23 cellular contexts compared by ENCODE assay signal in genomic region chr4:73751830-73752229, GRCh38. TPM values are rescaled to one million over a fixed set of nuclear protein-coding genes. Genes with fewer than 3 reads are reported as not detected.
DNase-seq lines count a peak whose midpoint lies in the region; ATAC-seq, FAIRE-seq and TF ChIP-seq lines count a peak whose summit lies in the region.
"Had no signal": no experiment of that assay in that cellular context is flagged by ENCODE, and none has a peak within 500 bp of the region (broad histone marks: within the 10 kb centered on the region; RNA-seq: fewer than 3 reads in every experiment).

No MANE protein-coding gene starts in this region.

- TF ChIP-seq RAD21 in A549 (conservative IDR thresholded peaks at IDR 0.05 in 1 of 2, IDR thresholded peaks at IDR 0.05 in 1 of 2): no peak

- DNase-seq in A549 (ENCODE audit: low read depth in 1 of 2, low spot score in 1 of 2) (no peak), astrocyte (ENCODE audit: low read depth) (no peak), CD14-positive monocyte (ENCODE audit: low spot score) (no peak), occipital lobe (lab: John Stamatoyannopoulos, UW) (no peak)
- DNase-seq in activated CD8-positive, alpha-beta memory T cell treated with anti-CD3 and anti-CD28 coated beads, Interleukin-2, amount 50 U/mL, for 48 hours: no peak
- DNase-seq: 8988T; BE2C; C1 segment of cervical spinal cord; Caco-2; Calu3; CD4-positive, alpha-beta T cell; CD8-positive, alpha-beta T cell; DMS79 treated with DMSO at 0.1 percent for 48 hours; GF-D8 had no signal

- CTCF ChIA-PET in A549 (lab: Yijun Ruan, JAX): no interaction called here

- no peak overlapping the region for H3K27ac ChIP-seq in A549
- H3K27ac ChIP-seq in astrocyte (ENCODE audit: low read depth, low read length): no peak overlapping the region
- H3K27ac ChIP-seq: BLaER1 had no signal

- 88% methylated on average over 1 of the region's 1 CpG for WGBS in A549 (ENCODE audit: missing lambda C conversion rate)

- H3K4me1 ChIP-seq in A549 (no peaks in the 10 kb centered on the region), astrocyte (ENCODE audit: insufficient read depth, low read length) (no peaks in the 10 kb centered on the region)
- H3K4me1 ChIP-seq: BE2C, BLaER1, Caco-2 had no signal

- POLR2A ChIA-PET in A549 (lab: Yijun Ruan, JAX): no interaction called here

- H3K79me2 ChIP-seq in astrocyte (ENCODE audit: insufficient read depth, low read length): no peaks in the 10 kb centered on the region

- no peaks in the 10 kb centered on the region for H3K9me3 ChIP-seq in A549
- no peaks in the 10 kb centered on the region for H3K9me3 ChIP-seq in astrocyte (ENCODE audit: insufficient read depth, low read depth, low read length)
- H3K9me3 ChIP-seq: BE2C, BLaER1, Caco-2 had no signal

- intact Hi-C loops in CD14-positive monocyte (cut with micrococcal nuclease): no loop called here

- H3K4me1 Mint-ChIP-seq in astrocyte (ENCODE audit: low read depth, unreplicated experiment): peaks cover 5% of the 10 kb centered on the region
- peaks cover 10% of the 10 kb centered on the region for H3K4me1 Mint-ChIP-seq in CD14-positive monocyte

- no peak for TF ChIP-seq POLR2A in A549 (IDR thresholded peaks at IDR 0.05; ENCODE audit: low read length)

- H3K4me3 ChIP-seq in A549: no peak overlapping the region
- no peak overlapping the region for H3K4me3 ChIP-seq in astrocyte (ENCODE audit: insufficient read depth, low read depth, low read length)
- H3K4me3 ChIP-seq: BLaER1 had no signal

- no peaks in the 10 kb centered on the region for H4K20me1 ChIP-seq in astrocyte (ENCODE audit: insufficient read depth, low read length)
- H4K20me1 ChIP-seq: BLaER1 had no signal

- FAIRE-seq in A549 (lab: Jason Lieb, UNC): no peak
- no peak for FAIRE-seq in astrocyte (lab: Jason Lieb, UNC)
- peak; percentile 61 for FAIRE-seq in colon (lab: Jason Lieb, UNC)
- FAIRE-seq: A204.1, D721Med, G401.6, GM12891, GM19239 had no signal

- ATAC-seq in A549: no peak
- ATAC-seq in GM19035 (IDR thresholded peaks at IDR 0.05; ENCODE audit: unreplicated experiment): peak; percentile 2
- ATAC-seq in GM18520 (IDR thresholded peaks at IDR 0.05; ENCODE audit: unreplicated experiment): no peak
- ATAC-seq: CD8-positive, alpha-beta T cell had no signal

- H3K36me3 Mint-ChIP-seq in astrocyte (ENCODE audit: low read depth, unreplicated experiment): no peaks in the 10 kb centered on the region
- no peaks in the 10 kb centered on the region for H3K36me3 Mint-ChIP-seq in CD14-positive monocyte
- H3K36me3 Mint-ChIP-seq: CD8-positive, alpha-beta T cell had no signal

- H3K4me3 Mint-ChIP-seq in astrocyte (ENCODE audit: unreplicated experiment) (no peak overlapping the region), CD14-positive monocyte (no peak overlapping the region)
- H3K4me3 Mint-ChIP-seq: CD4-positive, alpha-beta T cell; CD8-positive, alpha-beta T cell had no signal

- no peak overlapping the region for H2AFZ ChIP-seq in astrocyte (ENCODE audit: low read depth, low read length)

- no peak overlapping the region for H3K9ac ChIP-seq in astrocyte (ENCODE audit: low read length)
- H3K9ac ChIP-seq: BLaER1 had no signal

- H3K27me3 Mint-ChIP-seq in astrocyte (ENCODE audit: low read depth, unreplicated experiment): no peaks in the 10 kb centered on the region
- no peaks in the 10 kb centered on the region for H3K27me3 Mint-ChIP-seq in CD14-positive monocyte (ENCODE audit: low read depth in 3 of 3)
- H3K27me3 Mint-ChIP-seq: CD4-positive, alpha-beta T cell had no signal

- H3K4me2 ChIP-seq in A549 (no peak overlapping the region), astrocyte (ENCODE audit: low read length) (no peak overlapping the region)
- H3K4me2 ChIP-seq: BLaER1 had no signal

- H3K27me3 ChIP-seq in astrocyte (ENCODE audit: insufficient read depth, low read length): no peaks in the 10 kb centered on the region
- H3K27me3 ChIP-seq: BE2C, BLaER1 had no signal

- TF ChIP-seq EP300 in A549 (IDR thresholded peaks at IDR 0.05): no peak

- H3K27ac Mint-ChIP-seq in astrocyte (ENCODE audit: unreplicated experiment) (peak overlapping the region; percentile 48), CD14-positive monocyte (no peak overlapping the region)
- H3K27ac Mint-ChIP-seq: CD4-positive, alpha-beta T cell; CD8-positive, alpha-beta T cell had no signal

- no peaks in the 10 kb centered on the region for H3K9me3 Mint-ChIP-seq in astrocyte (ENCODE audit: unreplicated experiment)
- peaks cover 0 to 2% (median 0%) of the 10 kb centered on the region in 7 donors for H3K9me3 Mint-ChIP-seq in CD14-positive monocyte
- H3K9me3 Mint-ChIP-seq: CD4-positive, alpha-beta T cell; CD8-positive, alpha-beta T cell had no signal

- TF ChIP-seq CTCF in A549 (IDR thresholded peaks at IDR 0.05): no peak
- no peak for TF ChIP-seq CTCF in astrocyte (IDR thresholded peaks at IDR 0.05; ENCODE audit: insufficient read depth, low read depth, low read length)
- TF ChIP-seq CTCF in CD14-positive monocyte (IDR thresholded peaks at IDR 0.05): no peak

- H3K36me3 ChIP-seq in astrocyte (ENCODE audit: insufficient read depth, low read length): no peaks in the 10 kb centered on the region
- H3K36me3 ChIP-seq: BE2C, BLaER1 had no signal

TF ChIP-seq in A549, 52 proteins besides CTCF, POLR2A, EP300 and RAD21:
- TF ChIP-seq MAZ (IDR thresholded peaks at IDR 0.05; ENCODE audit: borderline replicate concordance, low read depth, low read length): no peak
- TF ChIP-seq POLR2AphosphoS2 (conservative IDR thresholded peaks at IDR 0.05; ENCODE audit: low read length): no peak
- no peak for TF ChIP-seq SMC3 (IDR thresholded peaks at IDR 0.05)
- peak; percentile 19 for TF ChIP-seq MAFK (IDR thresholded peaks at IDR 0.05; ENCODE audit: partially characterized antibody)
- TF ChIP-seq PHF8 (IDR thresholded peaks at IDR 0.05; ENCODE audit: borderline replicate concordance, low read depth): no peak
- no peak for TF ChIP-seq HEYL (CRISPR knock-in tag; IDR thresholded peaks at IDR 0.05)
- TF ChIP-seq NPAS2 (CRISPR knock-in tag; IDR thresholded peaks at IDR 0.05; ENCODE audit: borderline replicate concordance): no peak
- TF ChIP-seq ZC3H11A (IDR thresholded peaks at IDR 0.05): no peak

RNA-seq across cellular contexts. Expression of gene CXCL8, which starts 11.5 kb away (rescaled TPM):
- 57.2 and 87.7 TPM in 2 replicates for polyA plus RNA-seq in A549 (2011; rRNA removed)
- 7.3 and 9.1 TPM in 2 replicates for polyA plus RNA-seq in A549 (2012; cell fraction: cytosol; rRNA removed)
- 3.4 and 7.2 TPM in 2 replicates for polyA plus RNA-seq in A549 (2012; cell fraction: nucleus; rRNA removed)
- polyA plus RNA-seq in A549 (2017; fragmentation: RNase III; extraction: RNeasy Plus Mini Kit Qiagen cat#74134 plus additional on column Dnase treatment): 4.0 to 5.6 TPM (median 4.4 TPM) in 3 replicates
- polyA minus RNA-seq in A549 (2011; rRNA and poly(A)+ RNA removed): 20.2 and 42.4 TPM in 2 replicates
- total RNA-seq in astrocyte: 1.2 and 1.5 TPM in 2 replicates
- polyA plus RNA-seq in CD14-positive monocyte: 100 to 1,000 TPM; 275 to 328 TPM
- total RNA-seq in occipital lobe: 5.1 TPM
